Comparison of ENCODE assay signal across 8 cellular contexts in the genomic region with DNA sequence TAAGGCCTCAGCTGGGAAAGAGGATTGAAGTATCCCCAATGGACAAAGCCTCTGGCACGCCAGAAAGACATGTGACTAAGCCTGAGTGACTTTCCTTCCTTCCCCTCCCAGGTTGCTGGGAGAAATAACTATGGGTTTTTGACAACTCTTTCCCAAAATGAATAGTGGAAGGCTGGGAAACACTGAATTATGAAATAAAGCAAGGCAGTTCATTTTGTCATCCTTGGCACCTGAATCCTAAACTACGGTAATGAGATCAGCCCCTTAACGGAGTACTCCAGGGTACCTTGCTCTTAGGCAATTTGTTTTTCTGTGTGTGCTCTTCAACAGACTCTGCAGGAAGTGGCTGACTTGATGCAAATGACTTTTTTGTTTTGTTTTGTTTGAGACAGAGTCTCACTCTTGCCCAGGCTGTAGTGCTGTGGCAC.
A peak's percentile ranks its signal among the peaks of the same experiment; 100 is the strongest.
DNase-seq lines count a peak whose midpoint lies in the region; ATAC-seq, FAIRE-seq and TF ChIP-seq lines count a peak whose summit lies in the region.

No MANE protein-coding gene starts in this region.

- H3K27me3 Mint-ChIP-seq in T-cell, result no peaks in the 10 kb centered on the region

- H3K9me3 ChIP-seq in left lung, result no peaks in the 10 kb centered on the region

- peaks cover 56 to 62% (median 60%) of the 10 kb centered on the region in 3 donors for H3K4me1 Mint-ChIP-seq in T-cell

- CTCF ChIA-PET in T-cell (lab: Charles Lee), result no interaction called here

- ATAC-seq in GM21737 (IDR thresholded peaks at IDR 0.05; ENCODE audit: unreplicated experiment) (peak; percentile 85), T-cell (replicated peaks in 1 of 4) (peak; percentile 75 to 89 (median 86)), left lung (peak; percentile 40)

- H3K4me1 ChIP-seq in left lung, result no peaks in the 10 kb centered on the region

- TF ChIP-seq CTCF in left lung (IDR thresholded peaks at IDR 0.05), result no peak

- POLR2A ChIA-PET in T-cell (lab: Charles Lee), result no interaction called here

- FAIRE-seq in GM18507 (lab: Jason Lieb, UNC), result peak; percentile 73

- H3K4me3 Mint-ChIP-seq in T-cell, result peak overlapping the region; percentile 75 to 85 (median 78)

- H3K4me3 ChIP-seq in left lung, result no peak overlapping the region

- intact Hi-C loops in left lung (cut with DNase I), result no loop called here

- H3K27me3 ChIP-seq in left lung, result no peaks in the 10 kb centered on the region

- peak overlapping the region; percentile 98 to 99 for H3K27ac Mint-ChIP-seq in T-cell

- peaks cover 6% of the 10 kb centered on the region for H3K36me3 Mint-ChIP-seq in T-cell

- no peaks in the 10 kb centered on the region for H3K36me3 ChIP-seq in left lung

- peak overlapping the region; percentile 1 to 29 for H3K27ac ChIP-seq in left lung

- no peak for DNase-seq in GM18507 (ENCODE audit: extremely low spot score, insufficient read length, low read depth)
- peak in 12 of 34 experiments; percentile 18 to 55 (median 28) for DNase-seq in T-cell
- DNase-seq in left lung, result no peak
- no peak for DNase-seq in NCI-H2196 treated with DMSO at 0.1 percent for 48 hours (lab: John Stamatoyannopoulos, UW; ENCODE audit: unreplicated experiment)
- no peak for DNase-seq in DMS 273 treated with DMSO at 0.1 percent for 48 hours (lab: John Stamatoyannopoulos, UW)
- DNase-seq in NCI-H128 (lab: John Stamatoyannopoulos, UW; ENCODE audit: unreplicated experiment), result no peak
- no peak for DNase-seq in NCI-H2227 (lab: John Stamatoyannopoulos, UW; ENCODE audit: unreplicated experiment)

- H3K9me3 Mint-ChIP-seq in T-cell, result no peaks in the 10 kb centered on the region
